In the genomic region with DNA sequence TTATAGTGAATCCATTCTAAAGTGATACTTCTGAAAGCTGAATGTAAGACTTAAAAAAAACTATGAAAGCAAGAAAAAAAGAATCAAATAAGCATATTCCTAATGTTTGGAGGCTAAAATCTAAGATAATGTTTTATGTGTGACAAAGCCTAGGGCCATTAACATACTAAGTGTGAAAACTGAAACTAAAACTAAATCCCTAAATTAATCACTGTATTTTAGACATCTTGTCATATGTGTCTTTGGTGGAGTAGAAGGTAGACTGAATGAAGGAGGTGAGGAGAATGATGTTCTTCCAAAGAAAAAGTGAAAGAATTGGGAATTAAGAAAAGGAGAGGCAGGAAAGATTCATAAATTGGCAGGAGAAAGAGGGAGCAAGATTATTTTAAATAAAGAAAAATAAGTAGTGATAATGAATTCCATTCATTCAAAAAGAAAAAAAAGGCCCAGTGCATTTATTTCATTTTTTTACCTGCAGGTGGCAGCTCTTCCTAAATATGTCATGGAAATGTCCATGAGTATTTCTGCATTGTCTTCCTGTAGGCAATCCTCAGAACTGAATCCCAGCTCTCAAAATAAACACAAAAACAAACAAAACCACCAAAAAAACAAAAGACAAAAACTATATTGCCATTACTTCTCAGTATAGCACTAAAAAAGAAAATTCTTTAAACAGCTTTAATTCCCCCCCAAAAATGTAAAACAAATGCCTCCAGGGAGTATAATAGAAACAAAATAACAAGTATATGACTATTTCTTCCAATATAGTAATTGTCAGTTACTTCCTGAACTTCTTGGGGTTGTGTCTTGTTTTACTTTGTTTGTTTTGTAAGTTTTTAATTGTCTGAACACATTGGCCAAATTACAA, we compare ENCODE assay signal across 7 cellular contexts. TPM values are rescaled to one million over a fixed set of nuclear protein-coding genes. Genes with fewer than 3 reads are reported as not detected.
DNase-seq lines count a peak whose midpoint lies in the region; ATAC-seq and TF ChIP-seq lines count a peak whose summit lies in the region.

No MANE protein-coding gene starts in this region.

- intact Hi-C loops in activated T-helper 2 cell treated with anti-CD3 and anti-CD28 coated beads, Interferon-gamma antibody, Interleukin-2, Interleukin-4, amounts not matched to agents 10 μg/mL and 5 μg/mL and 100 μg/mL, durations not matched to agents 14 hours and 24 hours and 36 hours (cut with micrococcal nuclease) = loop anchor here (2.0 kb wide), 1 partner anchor 16 kb away; a partner anchor contains a TSS

- no peaks in the 10 kb centered on the region for H3K36me3 Mint-ChIP-seq in activated T-helper 2 cell treated with anti-CD3 and anti-CD28 coated beads, Interferon-gamma antibody, Interleukin-2, Interleukin-4, amounts not matched to agents 10 μg/mL and 5 μg/mL and 100 μg/mL, durations not matched to agents 14 hours and 24 hours and 36 hours (ENCODE audit: low read depth)

- H3K27ac ChIP-seq in DOHH2 (ENCODE audit: low read depth, low read length) = no peak overlapping the region

- H3K79me2 ChIP-seq in DOHH2 (ENCODE audit: control insufficient read depth, low read length) = no peaks in the 10 kb centered on the region

- H3K9me3 Mint-ChIP-seq in activated T-helper 2 cell treated with anti-CD3 and anti-CD28 coated beads, Interferon-gamma antibody, Interleukin-2, Interleukin-4, amounts not matched to agents 10 μg/mL and 5 μg/mL and 100 μg/mL, durations not matched to agents 14 hours and 24 hours and 36 hours = no peaks in the 10 kb centered on the region

- H3K27me3 Mint-ChIP-seq in activated T-helper 2 cell treated with anti-CD3 and anti-CD28 coated beads, Interferon-gamma antibody, Interleukin-2, Interleukin-4, amounts not matched to agents 10 μg/mL and 5 μg/mL and 100 μg/mL, durations not matched to agents 14 hours and 24 hours and 36 hours (ENCODE audit: low read depth) = peaks cover 2% of the 10 kb centered on the region

- H3K4me2 ChIP-seq in DOHH2 (ENCODE audit: low read length) = peak overlapping the region; percentile 17; the same call in 1 of the 2 replicates

- peak; percentile 51 for TF ChIP-seq CTCF in DOHH2 (IDR thresholded peaks at IDR 0.05; ENCODE audit: low read depth, low read length, poor library complexity, severe bottlenecking)

- DNase-seq in SKM-1 treated with dmso at 0.1 percent for 144 hours (lab: John Stamatoyannopoulos, UW; ENCODE audit: unreplicated experiment) (peak; percentile 28), iPS-NIHi11 (ENCODE audit: low spot score) (peak; percentile 13)
- DNase-seq in activated T-helper 2 cell treated with anti-CD3 and anti-CD28 coated beads, Interferon-gamma antibody, Interleukin-2, Interleukin-4, amounts not matched to agents 10 μg/mL and 5 μg/mL and 100 μg/mL, durations not matched to agents 14 hours and 24 hours and 36 hours (ENCODE audit: low spot score) = no peak

- H3K27ac Mint-ChIP-seq in activated T-helper 2 cell treated with anti-CD3 and anti-CD28 coated beads, Interferon-gamma antibody, Interleukin-2, Interleukin-4, amounts not matched to agents 10 μg/mL and 5 μg/mL and 100 μg/mL, durations not matched to agents 14 hours and 24 hours and 36 hours = no peak overlapping the region

- H3K4me1 ChIP-seq in DOHH2 (ENCODE audit: control insufficient read depth, low read length) = peaks cover 24% of the 10 kb centered on the region

- no peaks in the 10 kb centered on the region for H4K20me1 ChIP-seq in DOHH2 (ENCODE audit: control insufficient read depth, insufficient read depth, low read depth, low read length)

- H3F3A ChIP-seq in DOHH2 (ENCODE audit: control insufficient read depth, insufficient read depth) = no peaks in the 10 kb centered on the region; the same call in 1 of the 2 replicates

- no peaks in the 10 kb centered on the region for H3K9me2 ChIP-seq in DOHH2 (replicated peaks; ENCODE audit: control insufficient read depth, low read length)

- H3K36me3 ChIP-seq in DOHH2 (ENCODE audit: control insufficient read depth, low read length) = no peaks in the 10 kb centered on the region

- no peaks in the 10 kb centered on the region for H3K27me3 ChIP-seq in DOHH2 (ENCODE audit: control insufficient read depth, low read length)

- H3K4me3 Mint-ChIP-seq in activated T-helper 2 cell treated with anti-CD3 and anti-CD28 coated beads, Interferon-gamma antibody, Interleukin-2, Interleukin-4, amounts not matched to agents 10 μg/mL and 5 μg/mL and 100 μg/mL, durations not matched to agents 14 hours and 24 hours and 36 hours (ENCODE audit: low read depth) = no peak overlapping the region

- peak; percentile 52 for ATAC-seq in HG02870 (IDR thresholded peaks at IDR 0.05; ENCODE audit: unreplicated experiment)
- no peak for ATAC-seq in HG03159 (IDR thresholded peaks at IDR 0.05; ENCODE audit: unreplicated experiment)
- ATAC-seq in HG02678 (IDR thresholded peaks at IDR 0.05; ENCODE audit: unreplicated experiment) = no peak

- peaks cover 11% of the 10 kb centered on the region for H3K4me1 Mint-ChIP-seq in activated T-helper 2 cell treated with anti-CD3 and anti-CD28 coated beads, Interferon-gamma antibody, Interleukin-2, Interleukin-4, amounts not matched to agents 10 μg/mL and 5 μg/mL and 100 μg/mL, durations not matched to agents 14 hours and 24 hours and 36 hours (ENCODE audit: low read depth)

- no peaks in the 10 kb centered on the region for H3K9me3 ChIP-seq in DOHH2 (ENCODE audit: control insufficient read depth, insufficient read depth, low read length)

- no peak overlapping the region for H3K4me3 ChIP-seq in DOHH2 (ENCODE audit: low read length)

RNA-seq across cellular contexts. Expression of a gene that starts 17.0 kb away (rescaled TPM):
- total RNA-seq in activated T-helper 2 cell treated with anti-CD3 and anti-CD28 coated beads, Interferon-gamma antibody, Interleukin-2, Interleukin-4, amounts not matched to agents 10 μg/mL and 5 μg/mL and 100 μg/mL, durations not matched to agents 14 hours and 24 hours and 36 hours = 19.3 and 21.7 TPM in 2 replicates
